In genomic region chr5:55750063-55750462, GRCh38 we compare ENCODE assay signal across 9 cellular contexts. TPM values are rescaled to one million over a fixed set of nuclear protein-coding genes. Genes with fewer than 3 reads are reported as not detected.
"Had no signal": no experiment of that assay in that cellular context is flagged by ENCODE, and none has a peak within 500 bp of the region (broad histone marks: within the 10 kb centered on the region; RNA-seq: fewer than 3 reads in every experiment).

No MANE protein-coding gene starts in this region.

- H2AFZ ChIP-seq: GM23248 had no signal

- FAIRE-seq: H1, H54, HepG2 had no signal

- DNase-seq: GM23248, H9, HCEC 1CT, KBM-7 had no signal

- H3K4me3 ChIP-seq: GM23248 had no signal

- H3K27ac ChIP-seq: GM23248, HL-60 had no signal

- H3K9ac ChIP-seq: GM23248 had no signal

- ATAC-seq: HepG2 had no signal

RNA-seq across cellular contexts. Expression of gene DDX4, which starts 12.2 kb away (rescaled TPM):
- total RNA-seq: GM23248, H9, HepG2 had no signal
- polyA plus RNA-seq: GM23248, H1, IgD-negative memory B cell had no signal
